12 cellular contexts compared by ENCODE assay signal in the genomic region with DNA sequence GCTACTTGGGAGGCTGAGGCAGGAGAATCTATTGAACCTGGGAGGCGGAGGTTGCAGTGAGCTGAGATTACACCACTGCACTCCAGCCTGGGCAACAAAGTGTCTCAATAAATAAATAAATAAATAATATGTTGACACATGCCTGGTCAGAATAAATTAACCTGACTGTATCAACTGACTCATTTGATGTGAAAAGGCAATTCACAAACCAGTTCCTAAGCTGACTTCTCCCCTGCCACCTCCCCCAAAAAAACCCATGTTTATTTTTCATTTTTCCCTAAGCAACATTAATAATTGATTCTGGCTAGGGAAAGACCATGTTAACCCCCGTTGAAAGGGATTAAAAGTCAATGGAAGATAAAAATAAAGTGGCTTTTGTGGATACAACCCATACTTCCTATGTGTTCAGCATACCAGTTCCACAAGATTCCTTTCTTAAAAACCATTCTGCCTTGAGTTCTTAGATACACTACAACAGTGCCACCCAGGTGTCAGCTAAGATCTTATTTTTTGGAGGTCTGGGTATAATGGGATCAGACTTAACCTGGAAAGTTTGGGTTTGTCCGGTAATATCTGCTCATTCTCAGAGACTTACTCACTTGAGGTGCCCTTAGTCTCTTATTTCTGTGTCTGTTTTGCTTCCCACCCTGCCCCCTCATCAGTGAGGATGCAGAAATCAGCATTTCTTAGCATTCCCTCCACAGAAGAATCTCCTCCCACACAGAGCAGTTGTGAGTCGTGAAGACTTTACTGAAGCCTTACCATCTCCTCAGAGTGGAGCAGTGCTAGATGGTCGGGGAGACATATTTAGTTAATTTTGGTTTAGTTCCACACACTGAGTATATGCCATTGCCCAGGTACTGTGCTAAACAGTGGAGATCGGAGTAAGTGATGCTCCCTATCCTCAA.
"Had no signal": no experiment of that assay in that cellular context is flagged by ENCODE, and none has a peak within 500 bp of the region (broad histone marks: within the 10 kb centered on the region; RNA-seq: fewer than 3 reads in every experiment).

No MANE protein-coding gene starts in this region.

- H3K36me3 ChIP-seq: right lobe of liver, suprapubic skin, upper lobe of left lung had no signal

- H3K4me3 ChIP-seq: hepatocyte, psoas muscle, right lobe of liver, suprapubic skin, upper lobe of left lung had no signal

- H2AFZ ChIP-seq: hepatocyte had no signal

- ATAC-seq: psoas muscle, right lobe of liver had no signal

- H3K79me2 ChIP-seq: hepatocyte had no signal

- DNase-seq: activated CD4-positive, alpha-beta T cell treated with anti-CD3 and anti-CD28 coated beads, Interleukin-2, amount 50 U/mL, for 1 hour; activated CD8-positive, alpha-beta memory T cell treated with anti-CD3 and anti-CD28 coated beads for 24 hours; activated gamma-delta T cell treated with Interleukin-2 at 50 U/mL for 16 hours; amygdala; cortex of kidney; effector CD8-positive, alpha-beta T cell; kidney glomerular epithelial cell; psoas muscle; right lobe of liver; upper lobe of left lung had no signal

- H3K4me2 ChIP-seq: hepatocyte had no signal

- H3K4me1 ChIP-seq: psoas muscle, right lobe of liver, upper lobe of left lung had no signal

- H3K9me3 ChIP-seq: right lobe of liver, suprapubic skin had no signal

- H3K27me3 ChIP-seq: hepatocyte, right lobe of liver, suprapubic skin, upper lobe of left lung had no signal

- H3K27ac ChIP-seq: hepatocyte, psoas muscle, right lobe of liver, suprapubic skin, upper lobe of left lung had no signal
